In the genomic region with DNA sequence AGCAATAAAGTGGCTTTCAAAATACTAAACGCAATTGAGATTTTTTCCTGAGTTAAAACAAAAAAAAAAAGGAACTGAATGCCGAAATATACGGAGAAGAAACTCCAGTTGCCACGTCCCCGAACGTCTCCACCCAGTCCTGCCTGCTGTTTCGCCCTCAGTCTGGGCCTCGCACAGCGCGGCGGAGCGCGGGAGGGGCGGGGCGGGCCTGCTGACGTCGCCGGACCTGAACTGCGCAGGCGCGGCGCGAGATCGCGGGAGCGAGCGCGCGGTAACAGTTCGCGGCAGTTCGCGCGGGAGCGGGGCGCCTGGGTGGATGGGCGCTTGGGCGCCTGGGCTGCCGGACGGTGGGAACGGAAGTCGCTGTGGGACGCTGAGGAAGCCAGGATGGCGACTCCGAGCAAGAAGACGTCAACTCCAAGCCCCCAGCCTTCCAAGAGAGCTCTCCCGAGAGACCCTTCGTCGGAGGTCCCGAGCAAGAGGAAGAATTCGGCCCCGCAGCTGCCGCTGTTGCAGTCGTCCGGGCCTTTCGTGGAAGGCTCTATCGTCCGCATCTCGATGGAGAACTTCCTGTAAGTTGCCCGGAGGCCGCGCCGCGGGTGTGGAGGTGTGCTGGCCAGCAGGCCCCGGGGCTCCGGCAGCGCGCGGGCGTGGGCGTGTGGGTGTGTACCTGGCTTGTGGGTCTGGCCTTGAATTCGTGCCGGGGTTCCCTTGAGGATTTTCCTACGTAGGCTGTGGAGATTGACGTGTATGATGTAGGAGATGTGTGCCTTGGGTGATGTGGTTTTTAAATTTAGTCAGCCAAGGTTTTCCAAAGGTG, we compare ENCODE assay signal across 8 cellular contexts. TPM values are rescaled to one million over a fixed set of nuclear protein-coding genes. Genes with fewer than 3 reads are reported as not detected.
DNase-seq lines count a peak whose midpoint lies in the region; ATAC-seq and TF ChIP-seq lines count a peak whose summit lies in the region.

SMC5 (plus strand) TSS at position 287 of the 820 bp plus-strand sequence; CDS start at position 388, 101 bp downstream.

- no peaks in the 10 kb centered on the region for H3K9me3 ChIP-seq in adrenal gland (replicated peaks in 1 of 3)
- H3K9me3 ChIP-seq in heart left ventricle, result no peaks in the 10 kb centered on the region
- H3K9me3 ChIP-seq in transverse colon, result no peaks in the 10 kb centered on the region

- intact Hi-C loops in adrenal gland (cut with DNase I) (no loop called here), heart left ventricle (cut with DNase I) (loop anchor here in 3 of 10 donors (2.0 to 10.0 kb wide), 3 partner anchors 284 to 346 kb away; no protein-coding TSS in a partner anchor), transverse colon (cut with DNase I; ENCODE audit: low total_unique reads) (loop anchor here (10.0 kb wide), 1 partner anchor 144 kb away; no protein-coding TSS in a partner anchor)

- no peak for TF ChIP-seq EP300 in transverse colon (IDR thresholded peaks at IDR 0.05; ENCODE audit: low read depth)

- H3K27ac ChIP-seq in adrenal gland (peak within 1 kb of the TSS; percentile 88 to 96 (median 92)), heart left ventricle (peak within 1 kb of the TSS; percentile 86 to 97 (median 94)), transverse colon (peak within 1 kb of the TSS; percentile 96 to 99 (median 96))

- peak; percentile 75 for ATAC-seq in HG02884 (IDR thresholded peaks at IDR 0.05; ENCODE audit: unreplicated experiment)
- ATAC-seq in heart left ventricle, result peak; percentile 92 to 97 (median 95)

- in situ Hi-C loops in transverse colon (cut with MboI; ENCODE audit: low pct_ligation_motif_present in 1 of 4, low pct_unique_long_range_greater_than_20kb in 1 of 4, low sequenced_read_pairs in 3 of 4), result no loop called here

- TF ChIP-seq CTCF in adrenal gland (IDR thresholded peaks at IDR 0.05) (no peak), heart left ventricle (IDR thresholded peaks at IDR 0.05) (peak in 1 of 12 donors; percentile 9), transverse colon (IDR thresholded peaks at IDR 0.05) (peak in 1 of 5 experiments; percentile 3)

- 0 to 1% (median 0%) methylated on average over 31 to 75 of the region's 75 CpGs for WGBS in adrenal gland, 4 donors
- WGBS in heart left ventricle, 4 donors, result 0% methylated on average over 50 to 75 of the region's 75 CpGs
- 0% methylated on average over 70 of the region's 75 CpGs; no CpG with 5 or more reads in 1 of the 2 donors for WGBS in transverse colon (ENCODE audit: low coverage in 1 of 2), 2 donors

- H3K4me3 ChIP-seq in adrenal gland (peak within 1 kb of the TSS; percentile 20 to 81 (median 68)), heart left ventricle (peak within 1 kb of the TSS; percentile 70 to 97 (median 85)), transverse colon (peak within 1 kb of the TSS; percentile 72 to 85 (median 81))

- DNase-seq in NCI-H146 treated with DMSO at 0.1 percent for 48 hours (lab: John Stamatoyannopoulos, UW; ENCODE audit: unreplicated experiment) (peak; percentile 73), T-helper 1 cell (peak; percentile 80 to 93 (median 81)), adrenal gland (peak; percentile 87 to 94 (median 91)), heart left ventricle (peak; percentile 91 to 95 (median 92)), pons (ENCODE audit: low spot score) (peak; percentile 90), transverse colon (peak; percentile 93)

- no peaks in the 10 kb centered on the region for H3K36me3 ChIP-seq in adrenal gland (replicated peaks in 1 of 2)
- peaks cover 0 to 18% (median under 1%) of the 10 kb centered on the region in 9 donors for H3K36me3 ChIP-seq in heart left ventricle
- H3K36me3 ChIP-seq in transverse colon, result no peaks in the 10 kb centered on the region

- peaks cover 9 to 49% of the 10 kb centered on the region in 2 donors for H3K4me1 ChIP-seq in adrenal gland (replicated peaks in 1 of 2)
- H3K4me1 ChIP-seq in heart left ventricle, result peaks cover 5 to 58% (median 48%) of the 10 kb centered on the region in 12 donors
- H3K4me1 ChIP-seq in transverse colon, result peaks cover 11 to 68% (median 52%) of the 10 kb centered on the region in 4 donors

- no peaks in the 10 kb centered on the region for H3K27me3 ChIP-seq in adrenal gland
- no peaks in the 10 kb centered on the region for H3K27me3 ChIP-seq in heart left ventricle
- H3K27me3 ChIP-seq in transverse colon, result no peaks in the 10 kb centered on the region

- TF ChIP-seq POLR2A in GM15510 (IDR thresholded peaks at IDR 0.05; ENCODE audit: borderline replicate concordance, extremely low read depth, insufficient read length) (peak; percentile 96), adrenal gland (IDR thresholded peaks at IDR 0.05) (peak; percentile 95 to 96), heart left ventricle (IDR thresholded peaks at IDR 0.05) (peak; percentile 85 to 95), transverse colon (IDR thresholded peaks at IDR 0.05) (peak; percentile 97)

RNA-seq across cellular contexts. Expression of gene SMC5, which starts in this region (rescaled TPM):
- 10 to 100 TPM in 7 of 8 donors, 1 to 10 TPM in 1; 8.9 to 22.3 (median 15.2) TPM for total RNA-seq in adrenal gland
- polyA plus RNA-seq in adrenal gland, result 10 to 100 TPM in 1 of 3 donors, 1 to 10 TPM in 2; 5.2 to 20.2 (median 7.6) TPM
- total RNA-seq in heart left ventricle, result 10 to 100 TPM in 7 of 9 donors, 1 to 10 TPM in 2; 8.4 to 14.6 (median 11.4) TPM
- 10 to 100 TPM in 1 of 2 donors, 1 to 10 TPM in 1; 6.8 to 11.0 TPM for polyA plus RNA-seq in heart left ventricle
- 10 to 100 TPM; 20.2 to 86.1 (median 24.0) TPM for total RNA-seq in transverse colon

Comparison
In these comparisons a context has a peak if more than half of its experiments do, and no peak if none do; other contexts are left out.
1. Peak in every context shown above with its lines: DNase-seq, ATAC-seq, H3K4me3 ChIP-seq and H3K27ac ChIP-seq.